ENCODE assay signal across 15 cellular contexts in the genomic region with DNA sequence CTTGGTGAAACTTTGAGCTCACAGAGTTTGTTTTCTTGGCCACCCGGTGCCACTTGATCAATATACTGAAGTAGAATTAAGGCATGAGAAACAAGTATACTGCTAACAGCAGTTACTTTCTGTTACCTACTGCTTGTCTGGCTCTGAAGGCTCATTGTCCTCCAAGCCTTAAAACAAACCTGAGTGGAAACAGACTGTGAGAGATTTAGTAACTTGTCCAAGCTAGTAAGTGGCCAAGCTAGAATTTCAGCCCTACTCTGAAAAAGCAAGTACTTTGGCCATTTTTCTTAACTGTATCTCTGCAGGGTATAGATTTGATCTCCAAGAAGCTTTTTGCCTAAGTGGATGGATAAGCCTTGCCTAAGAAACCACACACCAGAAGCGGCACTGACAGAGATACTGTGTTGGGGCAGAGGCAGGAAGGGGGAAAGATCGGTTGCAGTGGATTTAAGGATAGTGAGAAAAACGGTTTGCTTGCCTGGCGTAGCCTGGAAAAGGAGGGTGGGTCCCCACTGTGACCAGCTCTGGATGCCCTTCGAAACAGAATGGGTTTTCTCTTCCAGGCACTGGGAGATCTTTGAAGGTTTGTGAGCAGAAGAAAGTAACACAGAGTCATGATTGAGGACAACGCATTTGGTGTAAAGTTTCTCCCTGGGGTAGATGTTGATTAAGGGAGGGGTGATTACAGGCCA. TPM values are rescaled to one million over a fixed set of nuclear protein-coding genes. Genes with fewer than 3 reads are reported as not detected.
DNase-seq lines count a peak whose midpoint lies in the region; ATAC-seq, FAIRE-seq and TF ChIP-seq lines count a peak whose summit lies in the region.
"Had no signal": no experiment of that assay in that cellular context is flagged by ENCODE, and none has a peak within 500 bp of the region (broad histone marks: within the 10 kb centered on the region; RNA-seq: fewer than 3 reads in every experiment).

No MANE protein-coding gene starts in this region.

- no peak for TF ChIP-seq POLR2A in GM12892 (IDR thresholded peaks at IDR 0.05; ENCODE audit: low read depth, low read length)

- no peak for DNase-seq in activated T-cell treated with anti-CD3 and anti-CD28 coated beads, Interleukin-2, amount 50 U/mL, for 24 hours
- DNase-seq in activated T-cell treated with anti-CD3 and anti-CD28 coated beads for 4 hours = no peak
- DNase-seq in T-helper 17 cell = no peak
- no peak for DNase-seq in central memory CD8-positive, alpha-beta T cell (ENCODE audit: low spot score in 2 of 2)
- no peak for DNase-seq in psoas muscle
- DNase-seq in NCI-H446 (lab: John Stamatoyannopoulos, UW) = no peak
- no peak for DNase-seq in GM12892 (ENCODE audit: insufficient read length)
- DNase-seq in tibial artery = no peak
- DNase-seq: activated CD4-positive, CD25-positive, alpha-beta regulatory T cell; effector CD8-positive, alpha-beta T cell; NCI-H1105; NCI-H345; SK-N-SH had no signal

- H3K4me1 ChIP-seq in psoas muscle = peaks cover 15% of the 10 kb centered on the region
- peaks cover 0 to 24% (median 6%) of the 10 kb centered on the region in 4 donors for H3K4me1 ChIP-seq in tibial artery

- H3K4me3 ChIP-seq in psoas muscle (no peak overlapping the region), tibial artery (no peak overlapping the region)

- no peak overlapping the region for H3K27ac Mint-ChIP-seq in activated T-cell treated with anti-CD3 and anti-CD28 coated beads, Interleukin-2, amount 50 U/mL, for 24 hours
- peak overlapping the region; percentile 98 for H3K27ac Mint-ChIP-seq in T-helper 17 cell
- no peak overlapping the region for H3K27ac Mint-ChIP-seq in central memory CD8-positive, alpha-beta T cell (ENCODE audit: low read depth)

- peak overlapping the region; percentile 21 for H3K4me3 Mint-ChIP-seq in activated T-cell treated with anti-CD3 and anti-CD28 coated beads, Interleukin-2, amount 50 U/mL, for 24 hours
- peak overlapping the region; percentile 80 for H3K4me3 Mint-ChIP-seq in T-helper 17 cell
- peak overlapping the region; percentile 64 for H3K4me3 Mint-ChIP-seq in central memory CD8-positive, alpha-beta T cell

- no peak for TF ChIP-seq CTCF in psoas muscle (IDR thresholded peaks at IDR 0.05)
- TF ChIP-seq CTCF in tibial artery (IDR thresholded peaks at IDR 0.05) = no peak

- no peaks in the 10 kb centered on the region for H3K9me3 Mint-ChIP-seq in activated T-cell treated with anti-CD3 and anti-CD28 coated beads, Interleukin-2, amount 50 U/mL, for 24 hours
- H3K9me3 Mint-ChIP-seq in central memory CD8-positive, alpha-beta T cell = no peaks in the 10 kb centered on the region

- no peak for FAIRE-seq in GM12892 (lab: Jason Lieb, UNC)
- FAIRE-seq: bronchial epithelial cell, H1 had no signal

- peaks cover 9% of the 10 kb centered on the region for H3K36me3 Mint-ChIP-seq in activated T-cell treated with anti-CD3 and anti-CD28 coated beads, Interleukin-2, amount 50 U/mL, for 24 hours (ENCODE audit: low read depth)
- no peaks in the 10 kb centered on the region for H3K36me3 Mint-ChIP-seq in T-helper 17 cell (ENCODE audit: low read depth)
- peaks cover 11% of the 10 kb centered on the region for H3K36me3 Mint-ChIP-seq in central memory CD8-positive, alpha-beta T cell (ENCODE audit: insufficient read depth)

- WGBS in psoas muscle, 3 donors = 89 to 93% (median 90%) methylated on average over 7 of the region's 7 CpGs

- no peaks in the 10 kb centered on the region for H3K27me3 ChIP-seq in psoas muscle (ENCODE audit: insufficient read depth in 3 of 3, low read length in 2 of 3)
- no peaks in the 10 kb centered on the region for H3K27me3 ChIP-seq in tibial artery

- H3K9me3 ChIP-seq in T-helper 17 cell (ENCODE audit: control insufficient read depth, low read length, poor library complexity, severe bottlenecking) (no peaks in the 10 kb centered on the region), psoas muscle (no peaks in the 10 kb centered on the region), tibial artery (no peaks in the 10 kb centered on the region)
- H3K9me3 ChIP-seq: SK-N-SH had no signal

- peaks cover 27% of the 10 kb centered on the region for H3K4me1 Mint-ChIP-seq in activated T-cell treated with anti-CD3 and anti-CD28 coated beads, Interleukin-2, amount 50 U/mL, for 24 hours (ENCODE audit: low read depth)
- peaks cover 26% of the 10 kb centered on the region for H3K4me1 Mint-ChIP-seq in T-helper 17 cell
- peaks cover 27% of the 10 kb centered on the region for H3K4me1 Mint-ChIP-seq in central memory CD8-positive, alpha-beta T cell

- ATAC-seq in T-helper 17 cell (no peak), psoas muscle (no peak)
- no peak for ATAC-seq in central memory CD8-positive, alpha-beta T cell (replicated peaks; ENCODE audit: extremely low read depth, poor library complexity, severe bottlenecking)

- intact Hi-C loops in psoas muscle (cut with DNase I) = loop anchor here in 1 of 2 donors (10.0 kb wide), 1 partner anchor 376 kb away; a partner anchor contains a TSS
- intact Hi-C loops in tibial artery (cut with DNase I; ENCODE audit: low total_unique reads) = no loop called here

- H3K27ac ChIP-seq in psoas muscle = peak overlapping the region; percentile 6
- H3K27ac ChIP-seq in tibial artery = no peak overlapping the region

- no peaks in the 10 kb centered on the region for H3K27me3 Mint-ChIP-seq in activated T-cell treated with anti-CD3 and anti-CD28 coated beads, Interleukin-2, amount 50 U/mL, for 24 hours
- no peaks in the 10 kb centered on the region for H3K27me3 Mint-ChIP-seq in T-helper 17 cell
- peaks cover 3% of the 10 kb centered on the region for H3K27me3 Mint-ChIP-seq in central memory CD8-positive, alpha-beta T cell

- H3K36me3 ChIP-seq in psoas muscle (ENCODE audit: insufficient read depth in 1 of 2, low read depth in 1 of 2) = peaks cover 0 to 5% of the 10 kb centered on the region in 2 donors
- H3K36me3 ChIP-seq in tibial artery = no peaks in the 10 kb centered on the region

RNA-seq across cellular contexts. Expression of a gene that starts 2.1 kb away (rescaled TPM):
- total RNA-seq in T-helper 17 cell (10 to 100 TPM; 16.3 to 21.6 TPM), psoas muscle (10 to 100 TPM; 22.7 to 49.7 (median 30.8) TPM)
- 10 to 100 TPM in 2 of 3 donors, 1 to 10 TPM in 1; 8.8 to 40.5 (median 34.9) TPM for polyA plus RNA-seq in psoas muscle
- 10.7 TPM for polyA plus RNA-seq in GM12892 (2012; ENCODE audit: missing spikeins)

RNA-seq across cellular contexts. Expression of a gene that starts 8.0 kb away (rescaled TPM):
- total RNA-seq in T-helper 17 cell = not detected
- 1 to 10 TPM in 3 of 4 donors, under 1 TPM in 1; 0.66 to 2.0 (median 1.1) TPM for total RNA-seq in psoas muscle
- under 1 TPM in 2 of 3 donors, not detected in 1; 0.22 to 0.23 TPM for polyA plus RNA-seq in psoas muscle
- 0.72 TPM for polyA plus RNA-seq in GM12892 (2012; ENCODE audit: missing spikeins)

Comparison
In these comparisons a context has a peak if more than half of its experiments do, and no peak if none do; other contexts are left out.
1. H3K4me3 Mint-ChIP-seq: peak in every context shown above with its lines; median percentile 80 in T-helper 17 cell; 64 in central memory CD8-positive, alpha-beta T cell; 21 in activated T-cell treated with anti-CD3 and anti-CD28 coated beads, Interleukin-2, amount 50 U/mL, for 24 hours.